In the genomic region with DNA sequence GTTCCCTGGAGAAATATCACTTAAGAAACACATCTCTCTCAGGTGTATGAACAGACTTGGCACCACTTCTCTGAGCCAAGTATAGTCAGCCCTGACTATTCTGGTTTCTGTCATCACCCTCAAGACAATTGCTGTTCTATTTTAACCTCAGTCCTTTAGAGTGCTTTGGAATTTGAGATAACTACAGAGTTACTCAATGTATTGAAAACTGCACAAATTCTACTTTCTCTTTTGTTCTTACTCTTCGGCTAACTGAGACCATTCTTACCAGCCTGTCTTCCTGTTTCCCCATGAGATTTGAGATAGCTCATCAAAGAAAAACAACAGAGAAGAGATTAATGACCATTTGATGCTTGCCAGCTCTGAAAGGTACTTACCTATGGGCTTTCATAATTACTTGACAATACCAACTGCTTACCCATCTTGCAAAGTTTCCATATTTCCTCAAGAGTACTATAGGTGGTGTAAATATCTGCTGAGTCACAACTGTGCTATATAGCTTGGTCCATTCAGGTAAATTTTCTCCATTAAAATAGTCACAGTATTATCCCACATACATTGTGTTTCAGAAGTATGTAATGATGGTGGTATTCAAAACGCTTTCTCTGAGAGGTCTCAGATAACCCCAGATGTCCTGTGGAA, we compare ENCODE assay signal across 15 cellular contexts.
DNase-seq lines count a peak whose midpoint lies in the region; ATAC-seq and TF ChIP-seq lines count a peak whose summit lies in the region.
"Had no signal": no experiment of that assay in that cellular context is flagged by ENCODE, and none has a peak within 500 bp of the region (broad histone marks: within the 10 kb centered on the region; RNA-seq: fewer than 3 reads in every experiment).

No MANE protein-coding gene starts in this region.

- peak overlapping the region; percentile 3; the same call in 1 of the 2 replicates for H3K4me3 Mint-ChIP-seq in HFFc6
- H3K4me3 Mint-ChIP-seq: CD4-positive, CD25-positive, alpha-beta regulatory T cell had no signal

- intact Hi-C loops in left ventricle myocardium inferior (cut with micrococcal nuclease) = no loop called here

- no peaks in the 10 kb centered on the region for H3K36me3 ChIP-seq in left ventricle myocardium inferior

- no peaks in the 10 kb centered on the region for H3K27me3 ChIP-seq in left ventricle myocardium inferior (ENCODE audit: low read depth)

- DNase-seq in HFFc6 (no peak), left ventricle myocardium inferior (no peak), caudate nucleus (lab: John Stamatoyannopoulos, UW) (no peak), HT-29 (ENCODE audit: low spot score) (no peak)
- no peak for DNase-seq in activated CD4-positive, alpha-beta T cell treated with anti-CD3 and anti-CD28 coated beads, Interleukin-2, amount 50 U/mL, for 48 hours
- DNase-seq: activated effector memory CD4-positive, alpha-beta T cell treated with anti-CD3 and anti-CD28 coated beads, Interleukin-2, amount 50 U/mL, for 16 hours; CD4-positive, CD25-positive, alpha-beta regulatory T cell; kidney; MV-4-11; NCI-H69; stimulated activated CD8-positive, alpha-beta memory T cell treated with anti-CD3 and anti-CD28 coated beads, Interleukin-4, amount 100 ng/mL, for 48 hours had no signal

- H3K27me3 Mint-ChIP-seq in HFFc6 (ENCODE audit: insufficient read depth) = peaks cover 9% of the 10 kb centered on the region
- H3K27me3 Mint-ChIP-seq: CD4-positive, CD25-positive, alpha-beta regulatory T cell had no signal

- H3K9me3 Mint-ChIP-seq in HFFc6 = no peaks in the 10 kb centered on the region

- H3K4me1 Mint-ChIP-seq in HFFc6 (ENCODE audit: low read depth) = peaks cover 5% of the 10 kb centered on the region; the same call in 1 of the 2 replicates
- H3K4me1 Mint-ChIP-seq: CD4-positive, CD25-positive, alpha-beta regulatory T cell had no signal

- peak; percentile 67 for ATAC-seq in GM18520 (IDR thresholded peaks at IDR 0.05; ENCODE audit: unreplicated experiment)
- ATAC-seq in HG03521 (IDR thresholded peaks at IDR 0.05; ENCODE audit: unreplicated experiment) = peak; percentile 63
- ATAC-seq in GM21825 (IDR thresholded peaks at IDR 0.05; ENCODE audit: unreplicated experiment) = no peak

- no peak for TF ChIP-seq CTCF in HFFc6 (IDR thresholded peaks at IDR 0.05)
- no peak for TF ChIP-seq CTCF in left ventricle myocardium inferior (IDR thresholded peaks at IDR 0.05; ENCODE audit: borderline replicate concordance)

- H3K4me1 ChIP-seq in left ventricle myocardium inferior = peaks cover 13% of the 10 kb centered on the region

- H3K36me3 Mint-ChIP-seq in HFFc6 (ENCODE audit: low read depth) = no peaks in the 10 kb centered on the region
- H3K36me3 Mint-ChIP-seq: CD4-positive, CD25-positive, alpha-beta regulatory T cell had no signal

- no peak overlapping the region for H3K27ac Mint-ChIP-seq in HFFc6
- H3K27ac Mint-ChIP-seq: CD4-positive, CD25-positive, alpha-beta regulatory T cell had no signal

- H3K4me3 ChIP-seq in left ventricle myocardium inferior = peak overlapping the region; percentile 26
- H3K4me3 ChIP-seq: SK-N-MC had no signal

- no peaks in the 10 kb centered on the region for H3K9me3 ChIP-seq in left ventricle myocardium inferior (replicated peaks)

- H3K27ac ChIP-seq in left ventricle myocardium inferior (replicated peaks) (peak overlapping the region; percentile 37), caudate nucleus (ENCODE audit: low read depth, low read length) (no peak overlapping the region)
- H3K27ac ChIP-seq: SK-N-MC had no signal
